In genomic region chr6:41269716-41270115, GRCh38 we compare ENCODE assay signal across 37 cellular contexts. TPM values are rescaled to one million over a fixed set of nuclear protein-coding genes. Genes with fewer than 3 reads are reported as not detected.
"Had no signal": no experiment of that assay in that cellular context is flagged by ENCODE, and none has a peak within 500 bp of the region (broad histone marks: within the 10 kb centered on the region; RNA-seq: fewer than 3 reads in every experiment).

No MANE protein-coding gene starts in this region.

- H3K27me3 ChIP-seq: adrenal gland, body of pancreas had no signal

- H3K27ac Mint-ChIP-seq: activated B cell treated with CpG ODN at 0.5 μM for 24 hours; activated CD8-positive, alpha-beta T cell treated with anti-CD3 and anti-CD28 coated beads for 36 hours; activated naive CD4-positive, alpha-beta T cell treated with anti-CD3 and anti-CD28 coated beads for 36 hours; activated naive CD4-positive, alpha-beta T cell treated with anti-CD3 and anti-CD28 coated beads, Interleukin-2, amount 50 U/mL, for 24 hours; activated naive CD8-positive, alpha-beta T cell treated with anti-CD3 and anti-CD28 coated beads for 36 hours; activated naive CD8-positive, alpha-beta T cell treated with anti-CD3 and anti-CD28 coated beads, Interleukin-2, amount 50 U/mL, for 24 hours; activated T-helper 1 cell treated with anti-CD3 and anti-CD28 coated beads, Interleukin-12 subunit alpha, Interleukin-12 subunit beta, Interleukin-2, Interleukin-4 antibody, amounts not matched to agents 30 ng/mL and 10 ng/mL and 1 ng/mL, durations not matched to agents 14 hours and 24 hours and 36 hours; activated T-helper 2 cell treated with anti-CD3 and anti-CD28 coated beads, Interferon-gamma antibody, Interleukin-2, Interleukin-4, amounts not matched to agents 10 μg/mL and 5 μg/mL and 100 μg/mL, durations not matched to agents 14 hours and 24 hours and 36 hours; effector memory CD8-positive, alpha-beta T cell; T-helper 17 cell; T-helper 2 cell treated with Interferon-gamma antibody and Interleukin-4, amounts not matched to agents 5 μg/mL and 100 μg/mL, for 36 hours had no signal

- H3K4me3 Mint-ChIP-seq: activated B cell treated with CpG ODN at 0.5 μM for 24 hours; activated CD8-positive, alpha-beta T cell treated with anti-CD3 and anti-CD28 coated beads for 36 hours; activated naive CD4-positive, alpha-beta T cell treated with anti-CD3 and anti-CD28 coated beads for 36 hours; activated naive CD4-positive, alpha-beta T cell treated with anti-CD3 and anti-CD28 coated beads, Interleukin-2, amount 50 U/mL, for 24 hours; activated naive CD8-positive, alpha-beta T cell treated with anti-CD3 and anti-CD28 coated beads for 36 hours; activated naive CD8-positive, alpha-beta T cell treated with anti-CD3 and anti-CD28 coated beads, Interleukin-2, amount 50 U/mL, for 24 hours; activated T-helper 1 cell treated with anti-CD3 and anti-CD28 coated beads, Interleukin-12 subunit alpha, Interleukin-12 subunit beta, Interleukin-2, Interleukin-4 antibody, amounts not matched to agents 30 ng/mL and 10 ng/mL and 1 ng/mL, durations not matched to agents 14 hours and 24 hours and 36 hours; effector memory CD8-positive, alpha-beta T cell; T-helper 17 cell; T-helper 2 cell treated with Interferon-gamma antibody and Interleukin-4, amounts not matched to agents 5 μg/mL and 100 μg/mL, for 36 hours had no signal

- H3K9me3 Mint-ChIP-seq: activated CD8-positive, alpha-beta T cell treated with anti-CD3 and anti-CD28 coated beads for 36 hours; activated naive CD4-positive, alpha-beta T cell treated with anti-CD3 and anti-CD28 coated beads for 36 hours; activated naive CD4-positive, alpha-beta T cell treated with anti-CD3 and anti-CD28 coated beads, Interleukin-2, amount 50 U/mL, for 24 hours; activated T-helper 1 cell treated with anti-CD3 and anti-CD28 coated beads, Interleukin-12 subunit alpha, Interleukin-12 subunit beta, Interleukin-2, Interleukin-4 antibody, amounts not matched to agents 30 ng/mL and 10 ng/mL and 1 ng/mL, durations not matched to agents 14 hours and 24 hours and 36 hours; activated T-helper 2 cell treated with anti-CD3 and anti-CD28 coated beads, Interferon-gamma antibody, Interleukin-2, Interleukin-4, amounts not matched to agents 10 μg/mL and 5 μg/mL and 100 μg/mL, durations not matched to agents 14 hours and 24 hours and 36 hours; effector memory CD8-positive, alpha-beta T cell; T-helper 2 cell treated with Interferon-gamma antibody and Interleukin-4, amounts not matched to agents 5 μg/mL and 100 μg/mL, for 36 hours had no signal

- DNase-seq: activated B cell treated with CpG ODN at 0.5 μM for 24 hours; activated CD4-positive, alpha-beta T cell treated with anti-CD3 and anti-CD28 coated beads for 48 hours; activated CD4-positive, alpha-beta T cell treated with anti-CD3 and anti-CD28 coated beads, Interleukin-2, amount 50 U/mL, for 1 hour; activated CD4-positive, alpha-beta T cell treated with anti-CD3 and anti-CD28 coated beads, Interleukin-2, amount 50 U/mL, for 48 hours; activated CD8-positive, alpha-beta T cell treated with anti-CD3 and anti-CD28 coated beads for 36 hours; activated effector memory CD4-positive, alpha-beta T cell treated with anti-CD3 and anti-CD28 coated beads, Interleukin-2, amount 50 U/mL, for 16 hours; activated naive CD4-positive, alpha-beta T cell treated with anti-CD3 and anti-CD28 coated beads for 36 hours; activated naive CD8-positive, alpha-beta T cell treated with anti-CD3 and anti-CD28 coated beads for 36 hours; activated naive CD8-positive, alpha-beta T cell treated with anti-CD3 and anti-CD28 coated beads, Interleukin-2, amount 50 U/mL, for 24 hours; activated T-cell treated with anti-CD3 and anti-CD28 coated beads, Interleukin-2, amount 50 U/mL, for 1 hour; activated T-cell treated with anti-CD3 and anti-CD28 coated beads, Interleukin-2, amount 50 U/mL, for 48 hours; adrenal gland; amygdala; aorta; body of pancreas; caudate nucleus; dorsolateral prefrontal cortex; effector memory CD8-positive, alpha-beta T cell; erythroblast; esophagus squamous epithelium; foreskin melanocyte; heart right ventricle; T-helper 1 cell; T-helper 17 cell; T1000; WERI-Rb-1 had no signal

- H3K4me3 ChIP-seq: adrenal gland, body of pancreas, dorsolateral prefrontal cortex, esophagus squamous epithelium, gastroesophageal sphincter, heart right ventricle had no signal

- H3K36me3 Mint-ChIP-seq: activated naive CD4-positive, alpha-beta T cell treated with anti-CD3 and anti-CD28 coated beads, Interleukin-2, amount 50 U/mL, for 24 hours; activated naive CD8-positive, alpha-beta T cell treated with anti-CD3 and anti-CD28 coated beads for 36 hours had no signal

- H3K9me3 ChIP-seq: adrenal gland, body of pancreas, esophagus squamous epithelium, gastroesophageal sphincter, heart right ventricle had no signal

- ATAC-seq: activated CD4-positive, CD25-positive, alpha-beta regulatory T cell treated with anti-CD3 and anti-CD28 coated beads, Interleukin-2, amount 50 U/mL, for 24 hours; activated CD8-positive, alpha-beta T cell treated with anti-CD3 and anti-CD28 coated beads for 36 hours; activated naive CD8-positive, alpha-beta T cell treated with anti-CD3 and anti-CD28 coated beads, Interleukin-2, amount 50 U/mL, for 24 hours; body of pancreas; effector memory CD8-positive, alpha-beta T cell; gastroesophageal sphincter; heart right ventricle; T-helper 17 cell had no signal

- H3K27ac ChIP-seq: adrenal gland, body of pancreas, dorsolateral prefrontal cortex, esophagus squamous epithelium, gastroesophageal sphincter, WERI-Rb-1 had no signal

- H3K4me1 ChIP-seq: adrenal gland, body of pancreas, esophagus squamous epithelium, gastroesophageal sphincter had no signal

- H3K27me3 Mint-ChIP-seq: activated B cell treated with CpG ODN at 0.5 μM for 24 hours; activated CD8-positive, alpha-beta T cell treated with anti-CD3 and anti-CD28 coated beads for 36 hours; activated naive CD4-positive, alpha-beta T cell treated with anti-CD3 and anti-CD28 coated beads, Interleukin-2, amount 50 U/mL, for 24 hours; activated naive CD8-positive, alpha-beta T cell treated with anti-CD3 and anti-CD28 coated beads for 36 hours; activated naive CD8-positive, alpha-beta T cell treated with anti-CD3 and anti-CD28 coated beads, Interleukin-2, amount 50 U/mL, for 24 hours; T-helper 17 cell had no signal

- H3K36me3 ChIP-seq: adrenal gland, esophagus squamous epithelium, gastroesophageal sphincter, heart right ventricle, WERI-Rb-1 had no signal

RNA-seq across cellular contexts. Expression of gene TREM1, which starts 16.8 kb away (rescaled TPM):
- total RNA-seq: activated B cell treated with CpG ODN at 0.5 μM for 24 hours; activated CD8-positive, alpha-beta memory T cell treated with anti-CD3 and anti-CD28 coated beads for 36 hours; activated CD8-positive, alpha-beta T cell treated with anti-CD3 and anti-CD28 coated beads for 36 hours; activated T-helper 1 cell treated with anti-CD3 and anti-CD28 coated beads, Interleukin-12 subunit alpha, Interleukin-12 subunit beta, Interleukin-2, Interleukin-4 antibody, amounts not matched to agents 30 ng/mL and 10 ng/mL and 1 ng/mL, durations not matched to agents 14 hours and 24 hours and 36 hours; activated T-helper 2 cell treated with anti-CD3 and anti-CD28 coated beads, Interferon-gamma antibody, Interleukin-2, Interleukin-4, amounts not matched to agents 10 μg/mL and 5 μg/mL and 100 μg/mL, durations not matched to agents 14 hours and 24 hours and 36 hours; body of pancreas; fibroblast of lung; fibroblast of villous mesenchyme; glomerular endothelial cell had no signal

RNA-seq across cellular contexts. Expression of gene TREML4, which starts 41.6 kb away (rescaled TPM):
- total RNA-seq: activated B cell treated with CpG ODN at 0.5 μM for 24 hours; activated CD8-positive, alpha-beta memory T cell treated with anti-CD3 and anti-CD28 coated beads for 36 hours; activated CD8-positive, alpha-beta T cell treated with anti-CD3 and anti-CD28 coated beads for 36 hours; activated naive CD4-positive, alpha-beta T cell treated with anti-CD3 and anti-CD28 coated beads for 36 hours; activated naive CD8-positive, alpha-beta T cell treated with anti-CD3 and anti-CD28 coated beads for 36 hours; activated T-helper 1 cell treated with anti-CD3 and anti-CD28 coated beads, Interleukin-12 subunit alpha, Interleukin-12 subunit beta, Interleukin-2, Interleukin-4 antibody, amounts not matched to agents 30 ng/mL and 10 ng/mL and 1 ng/mL, durations not matched to agents 14 hours and 24 hours and 36 hours; activated T-helper 2 cell treated with anti-CD3 and anti-CD28 coated beads, Interferon-gamma antibody, Interleukin-2, Interleukin-4, amounts not matched to agents 10 μg/mL and 5 μg/mL and 100 μg/mL, durations not matched to agents 14 hours and 24 hours and 36 hours; adrenal gland; body of pancreas; chondrocyte; esophagus squamous epithelium; fibroblast of lung; fibroblast of villous mesenchyme; gastroesophageal sphincter; glomerular endothelial cell; heart right ventricle had no signal
- polyA plus RNA-seq: adrenal gland, aorta, fibroblast of lung had no signal
